Comparison of ENCODE assay signal across 28 cellular contexts in the genomic region with DNA sequence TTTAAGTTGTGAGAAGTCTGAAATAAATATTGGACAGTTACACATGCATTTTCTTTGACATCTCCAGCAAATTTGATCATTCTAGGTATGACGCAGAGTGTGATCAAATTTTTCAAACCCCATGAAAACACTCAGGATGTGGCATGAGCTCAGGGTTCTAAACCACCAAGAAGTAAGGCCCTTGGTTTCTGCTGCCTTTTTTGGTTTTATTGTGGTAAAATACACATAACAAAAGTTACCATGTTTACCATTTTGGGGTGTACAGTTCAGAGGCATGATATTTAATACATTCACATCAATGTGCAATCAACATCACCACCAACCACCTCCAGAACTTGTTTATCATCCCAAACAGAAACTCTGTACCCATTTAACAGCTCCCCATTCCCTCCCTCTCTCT.
DNase-seq lines count a peak whose midpoint lies in the region; ATAC-seq and TF ChIP-seq lines count a peak whose summit lies in the region.
"Had no signal": no experiment of that assay in that cellular context is flagged by ENCODE, and none has a peak within 500 bp of the region (broad histone marks: within the 10 kb centered on the region; RNA-seq: fewer than 3 reads in every experiment).

No MANE protein-coding gene starts in this region.

- CTCF ChIA-PET in activated CD8-positive, alpha-beta memory T cell treated with anti-CD3 and anti-CD28 coated beads, Interleukin-2, amount 10 ng/mL, durations not matched to agents 7 days and 5 days (lab: Charles Lee): no interaction called here

- no peaks in the 10 kb centered on the region for H3K36me3 ChIP-seq in mesenchymal stem cell (ENCODE audit: control insufficient read depth in 1 of 2, insufficient read depth in 2 of 2, low read depth in 1 of 2, low read length in 2 of 2)
- H3K36me3 ChIP-seq: left lung, pancreas, right atrium auricular region, spleen, uterus had no signal

- peaks cover 1% of the 10 kb centered on the region for H3K36me3 Mint-ChIP-seq in activated CD8-positive, alpha-beta memory T cell treated with anti-CD3 and anti-CD28 coated beads, Interleukin-2, amount 10 ng/mL, durations not matched to agents 7 days and 5 days
- H3K36me3 Mint-ChIP-seq in T-helper 1 cell treated with Interleukin-12 subunit alpha and Interleukin-12 subunit beta and Interleukin-4 antibody, amounts not matched to agents 30 μg/mL and 1 μg/mL, for 36 hours (ENCODE audit: low read depth): no peaks in the 10 kb centered on the region

- no peak overlapping the region for H3K27ac ChIP-seq in mesenchymal stem cell (ENCODE audit: low read length, poor library complexity, severe bottlenecking)
- H3K27ac ChIP-seq: body of pancreas, epithelial cell of prostate, left lung, pancreas, spleen, uterus, VCaP had no signal

- no peaks in the 10 kb centered on the region for H3K9me3 Mint-ChIP-seq in activated CD8-positive, alpha-beta memory T cell treated with anti-CD3 and anti-CD28 coated beads, Interleukin-2, amount 10 ng/mL, durations not matched to agents 7 days and 5 days (ENCODE audit: low read depth)
- H3K9me3 Mint-ChIP-seq in T-helper 1 cell treated with Interleukin-12 subunit alpha and Interleukin-12 subunit beta and Interleukin-4 antibody, amounts not matched to agents 30 μg/mL and 1 μg/mL, for 36 hours: no peaks in the 10 kb centered on the region
- H3K9me3 Mint-ChIP-seq: stimulated activated memory B cell treated with anti-CD40 and anti-IgM and Interleukin-4, amounts not matched to agents 10 μg/mL and 1 μg/mL and 100 μg/mL, for 72 hours had no signal

- peaks cover 3% of the 10 kb centered on the region for H3K4me1 ChIP-seq in mesenchymal stem cell (ENCODE audit: control insufficient read depth, insufficient read depth, low read depth, low read length)
- H3K4me1 ChIP-seq: body of pancreas, left lung, pancreas, uterus had no signal

- no peak overlapping the region for H4K8ac ChIP-seq in mesenchymal stem cell (ENCODE audit: low read length)

- no peaks in the 10 kb centered on the region for H3K9me3 ChIP-seq in mesenchymal stem cell (ENCODE audit: control insufficient read depth, low read length)
- H3K9me3 ChIP-seq: body of pancreas, left lung, pancreas, right atrium auricular region, SK-N-SH, spleen, uterus had no signal

- H3K27me3 ChIP-seq in mesenchymal stem cell (ENCODE audit: control insufficient read depth in 1 of 2, insufficient read depth in 1 of 2, low read length in 2 of 2): no peaks in the 10 kb centered on the region
- H3K27me3 ChIP-seq: body of pancreas, left lung, pancreas, right atrium auricular region, spleen, uterus had no signal

- peak; percentile 89 for ATAC-seq in activated CD8-positive, alpha-beta memory T cell treated with anti-CD3 and anti-CD28 coated beads, Interleukin-2, amount 10 ng/mL, durations not matched to agents 7 days and 5 days
- ATAC-seq in HG02885 (IDR thresholded peaks at IDR 0.05; ENCODE audit: poor library complexity, unreplicated experiment): no peak
- ATAC-seq: body of pancreas; stimulated activated memory B cell treated with anti-CD40 and anti-IgM and Interleukin-4, amounts not matched to agents 10 μg/mL and 1 μg/mL and 100 μg/mL, for 72 hours had no signal

- H3K79me1 ChIP-seq in mesenchymal stem cell (replicated peaks; ENCODE audit: low read length, poor library complexity, severe bottlenecking): no peaks in the 10 kb centered on the region

- no peak overlapping the region for H3K4ac ChIP-seq in mesenchymal stem cell (ENCODE audit: low read depth in 1 of 2, low read length in 2 of 2)

- no peak overlapping the region for H4K91ac ChIP-seq in mesenchymal stem cell (ENCODE audit: low read length)

- H3K4me2 ChIP-seq in mesenchymal stem cell (ENCODE audit: low read length, poor library complexity, severe bottlenecking): no peak overlapping the region

- peak overlapping the region; percentile 29 for H3K27ac Mint-ChIP-seq in activated CD8-positive, alpha-beta memory T cell treated with anti-CD3 and anti-CD28 coated beads, Interleukin-2, amount 10 ng/mL, durations not matched to agents 7 days and 5 days
- H3K27ac Mint-ChIP-seq in T-helper 1 cell treated with Interleukin-12 subunit alpha and Interleukin-12 subunit beta and Interleukin-4 antibody, amounts not matched to agents 30 μg/mL and 1 μg/mL, for 36 hours: peak overlapping the region; percentile 41
- H3K27ac Mint-ChIP-seq: B cell; stimulated activated memory B cell treated with anti-CD40 and anti-IgM and Interleukin-4, amounts not matched to agents 10 μg/mL and 1 μg/mL and 100 μg/mL, for 72 hours had no signal

- no peak overlapping the region for H2AFZ ChIP-seq in mesenchymal stem cell (ENCODE audit: low read depth, low read length)

- TF ChIP-seq CTCF in GM12865 (IDR thresholded peaks at IDR 0.05; ENCODE audit: insufficient read depth, low read depth, low read length, missing control alignments): no peak

- peaks cover 12% of the 10 kb centered on the region for H3K27me3 Mint-ChIP-seq in activated CD8-positive, alpha-beta memory T cell treated with anti-CD3 and anti-CD28 coated beads, Interleukin-2, amount 10 ng/mL, durations not matched to agents 7 days and 5 days
- no peaks in the 10 kb centered on the region for H3K27me3 Mint-ChIP-seq in T-helper 1 cell treated with Interleukin-12 subunit alpha and Interleukin-12 subunit beta and Interleukin-4 antibody, amounts not matched to agents 30 μg/mL and 1 μg/mL, for 36 hours (ENCODE audit: low read depth)
- H3K27me3 Mint-ChIP-seq: B cell; stimulated activated memory B cell treated with anti-CD40 and anti-IgM and Interleukin-4, amounts not matched to agents 10 μg/mL and 1 μg/mL and 100 μg/mL, for 72 hours had no signal

- H2BK120ac ChIP-seq in mesenchymal stem cell (ENCODE audit: low read depth, low read length): no peak overlapping the region

- peak overlapping the region; percentile 61 for H2BK5ac ChIP-seq in mesenchymal stem cell (ENCODE audit: low read depth, low read length, poor library complexity, severe bottlenecking)

- no peak overlapping the region for H2AK5ac ChIP-seq in mesenchymal stem cell (ENCODE audit: low read length, severe bottlenecking)

- H3K4me3 Mint-ChIP-seq in activated CD8-positive, alpha-beta memory T cell treated with anti-CD3 and anti-CD28 coated beads, Interleukin-2, amount 10 ng/mL, durations not matched to agents 7 days and 5 days: no peak overlapping the region
- H3K4me3 Mint-ChIP-seq in T-helper 1 cell treated with Interleukin-12 subunit alpha and Interleukin-12 subunit beta and Interleukin-4 antibody, amounts not matched to agents 30 μg/mL and 1 μg/mL, for 36 hours: no peak overlapping the region
- H3K4me3 Mint-ChIP-seq: B cell; stimulated activated memory B cell treated with anti-CD40 and anti-IgM and Interleukin-4, amounts not matched to agents 10 μg/mL and 1 μg/mL and 100 μg/mL, for 72 hours had no signal

- no peak overlapping the region for H3K14ac ChIP-seq in mesenchymal stem cell (ENCODE audit: low read length in 2 of 2)

- no peak overlapping the region for H3K4me3 ChIP-seq in GM12865 (ENCODE audit: low read depth, low read length)
- H3K4me3 ChIP-seq in mesenchymal stem cell (ENCODE audit: insufficient read depth in 1 of 2, low read depth in 1 of 2, low read length in 2 of 2): no peak overlapping the region
- H3K4me3 ChIP-seq: body of pancreas, left lung, pancreas, right atrium auricular region, spleen, uterus had no signal

- peak; percentile 61 for DNase-seq in activated CD8-positive, alpha-beta memory T cell treated with anti-CD3 and anti-CD28 coated beads, Interleukin-2, amount 10 ng/mL, durations not matched to agents 7 days and 5 days
- DNase-seq in activated CD8-positive, alpha-beta memory T cell treated with anti-CD3 and anti-CD28 coated beads, Interleukin-2, amount 50 U/mL, for 48 hours: no peak
- DNase-seq in GM12865 (ENCODE audit: low read depth): peak; percentile 29
- no peak for DNase-seq in mesenchymal stem cell
- DNase-seq in islet precursor cell: no peak
- DNase-seq in NCI-H748 (lab: John Stamatoyannopoulos, UW; ENCODE audit: unreplicated experiment): no peak
- DNase-seq: activated CD8-positive, alpha-beta memory T cell treated with anti-CD3 and anti-CD28 coated beads for 24 hours; activated T-cell treated with anti-CD3 and anti-CD28 coated beads, Interleukin-2, amount 50 U/mL, for 48 hours; body of pancreas; DMS53; effector CD4-positive, alpha-beta T cell; head of caudate nucleus; left lung; MV-4-11; NCI-H1694; NCI-H526; pancreas; SK-N-SH; spleen; stimulated activated CD4-positive, alpha-beta T cell treated with anti-CD3 and anti-CD28 coated beads, Interleukin-2, amount 100 ng/mL, for 48 hours; uterus had no signal

- H3K9ac ChIP-seq in mesenchymal stem cell (ENCODE audit: low read length): no peak overlapping the region
- H3K9ac ChIP-seq: SK-N-SH had no signal

- H2BK15ac ChIP-seq in mesenchymal stem cell (ENCODE audit: low read depth, poor library complexity, severe bottlenecking): no peak overlapping the region

- H3K18ac ChIP-seq in mesenchymal stem cell (ENCODE audit: low read depth in 1 of 2, low read length in 2 of 2): peak overlapping the region in 1 of 2 experiments; percentile 9

- WGBS in mesenchymal stem cell: 100% methylated on average over 1 of the region's 1 CpG

- no peak overlapping the region for H2BK12ac ChIP-seq in mesenchymal stem cell (ENCODE audit: low read length in 2 of 2)

- peaks cover 19% of the 10 kb centered on the region for H3K4me1 Mint-ChIP-seq in activated CD8-positive, alpha-beta memory T cell treated with anti-CD3 and anti-CD28 coated beads, Interleukin-2, amount 10 ng/mL, durations not matched to agents 7 days and 5 days
- peaks cover 17% of the 10 kb centered on the region for H3K4me1 Mint-ChIP-seq in T-helper 1 cell treated with Interleukin-12 subunit alpha and Interleukin-12 subunit beta and Interleukin-4 antibody, amounts not matched to agents 30 μg/mL and 1 μg/mL, for 36 hours (ENCODE audit: low read depth)
- H3K4me1 Mint-ChIP-seq: B cell; stimulated activated memory B cell treated with anti-CD40 and anti-IgM and Interleukin-4, amounts not matched to agents 10 μg/mL and 1 μg/mL and 100 μg/mL, for 72 hours had no signal

- H3K23ac ChIP-seq in mesenchymal stem cell (ENCODE audit: low read length in 2 of 2): no peak overlapping the region

Comparison
In these comparisons a context has a peak if more than half of its experiments do, and no peak if none do; other contexts are left out.
1. DNase-seq: peak in activated CD8-positive, alpha-beta memory T cell treated with anti-CD3 and anti-CD28 coated beads, Interleukin-2, amount 10 ng/mL, durations not matched to agents 7 days and 5 days (single experiment) and GM12865 (single experiment); none in activated CD8-positive, alpha-beta memory T cell treated with anti-CD3 and anti-CD28 coated beads, Interleukin-2, amount 50 U/mL, for 48 hours (single experiment), mesenchymal stem cell (single experiment), islet precursor cell (single experiment) and NCI-H748 (single experiment).